1 cellular context compared by ENCODE assay signal in the genomic region with DNA sequence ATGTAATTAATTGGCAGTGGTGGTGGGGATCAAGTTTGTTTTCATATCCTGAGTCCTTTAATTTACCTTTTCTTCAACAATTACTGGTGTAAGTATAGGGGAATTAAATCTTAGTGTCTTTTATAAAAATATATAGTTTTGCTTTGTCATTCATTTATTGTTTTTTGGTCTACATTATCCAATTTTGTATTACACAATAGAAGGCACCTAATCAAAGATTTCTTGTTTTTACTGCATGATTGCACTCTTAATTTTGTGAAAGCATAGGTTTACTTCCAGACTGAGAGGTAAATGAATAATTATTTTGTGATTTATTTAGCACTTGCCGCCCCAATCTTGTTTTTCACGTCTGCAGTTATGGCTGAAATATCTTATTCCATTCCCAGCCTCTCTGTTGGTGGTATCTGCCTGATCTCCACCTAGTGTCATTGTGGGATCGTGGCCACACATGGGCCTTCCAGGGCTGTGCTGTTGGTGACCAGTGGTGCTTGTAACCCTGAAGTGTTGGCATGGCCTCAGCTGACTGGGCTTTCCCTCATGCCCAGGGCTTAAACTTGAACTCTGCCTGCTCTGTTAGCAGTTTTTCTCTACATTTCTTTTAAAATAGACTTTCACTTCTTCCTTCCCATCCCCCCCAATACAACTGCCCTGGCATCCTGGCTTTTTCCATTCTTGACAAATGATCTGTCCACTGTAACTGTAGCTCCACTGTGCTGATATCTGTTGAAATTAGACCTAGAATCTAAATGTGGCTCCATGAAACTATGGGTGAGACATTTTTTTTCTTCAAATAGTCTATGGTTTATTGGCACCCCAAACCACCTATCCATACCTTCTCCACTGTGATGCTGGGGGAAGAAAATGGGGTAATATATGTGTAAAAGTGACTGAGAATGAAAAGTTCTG.
TF ChIP-seq lines count a peak whose summit lies in the region.

No MANE protein-coding gene starts in this region.

TF ChIP-seq in WTC11, 78 proteins besides CTCF, POLR2A, EP300 and RAD21 (continued from another document):
- no peak for TF ChIP-seq CREB1 (CRISPR knock-in tag; IDR thresholded peaks at IDR 0.05)
TF ChIP-seq in WTC11: peak in this region for 0.
